In the genomic region with DNA sequence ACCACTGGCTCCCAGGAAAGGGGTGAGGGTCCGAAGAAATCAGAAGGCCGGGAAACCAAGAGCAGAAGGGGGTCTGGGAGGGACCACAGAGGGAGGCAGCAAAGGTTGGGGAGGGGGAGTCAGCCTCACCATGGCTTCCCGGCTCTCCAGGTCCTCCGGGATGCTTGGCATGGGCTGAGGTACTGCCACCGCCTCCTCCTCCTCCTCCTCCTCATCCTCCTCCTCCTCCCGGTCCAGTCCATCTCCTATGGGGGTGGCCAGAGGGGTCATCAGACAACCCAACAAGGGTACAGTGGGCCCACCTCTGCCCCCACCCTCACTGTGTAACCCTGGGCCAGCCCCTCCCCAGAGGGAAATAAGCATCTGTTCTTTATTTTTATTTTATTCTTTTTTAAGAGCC, we compare ENCODE assay signal across 30 cellular contexts.
"Had no signal": no experiment of that assay in that cellular context is flagged by ENCODE, and none has a peak within 500 bp of the region (broad histone marks: within the 10 kb centered on the region; RNA-seq: fewer than 3 reads in every experiment).

No MANE protein-coding gene starts in this region.

- H3K27me3 Mint-ChIP-seq: activated CD4-positive, alpha-beta T cell treated with anti-CD3 and anti-CD28 coated beads, Interleukin-2, amount 10 ng/mL, durations not matched to agents 24 days and 14 days; activated CD8-positive, alpha-beta T cell treated with anti-CD3 and anti-CD28 coated beads for 36 hours; activated naive CD4-positive, alpha-beta T cell treated with anti-CD3 and anti-CD28 coated beads, Interleukin-2, amount 50 U/mL, for 24 hours; activated naive CD8-positive, alpha-beta T cell treated with anti-CD3 and anti-CD28 coated beads, Interleukin-2, amount 10 ng/mL, durations not matched to agents 7 days and 5 days had no signal

- FAIRE-seq: astrocyte, TTC549 had no signal

- H3K9me3 Mint-ChIP-seq: activated CD4-positive, alpha-beta T cell treated with anti-CD3 and anti-CD28 coated beads, Interleukin-2, amount 10 ng/mL, durations not matched to agents 24 days and 14 days; activated CD8-positive, alpha-beta T cell treated with anti-CD3 and anti-CD28 coated beads for 36 hours; activated naive CD4-positive, alpha-beta T cell treated with anti-CD3 and anti-CD28 coated beads, Interleukin-2, amount 50 U/mL, for 24 hours; activated naive CD8-positive, alpha-beta T cell treated with anti-CD3 and anti-CD28 coated beads, Interleukin-2, amount 10 ng/mL, durations not matched to agents 7 days and 5 days; activated T-cell treated with anti-CD3 and anti-CD28 coated beads, Interleukin-2, amount 50 U/mL, for 72 hours; activated T-helper 2 cell treated with anti-CD3 and anti-CD28 coated beads, Interferon-gamma antibody, Interleukin-2, Interleukin-4, amounts not matched to agents 10 μg/mL and 5 μg/mL and 100 μg/mL, durations not matched to agents 14 hours and 24 hours and 36 hours; T-helper 2 cell treated with Interferon-gamma antibody and Interleukin-4, amounts not matched to agents 5 μg/mL and 100 μg/mL, for 36 hours had no signal

- H3K4me1 Mint-ChIP-seq: activated CD4-positive, alpha-beta T cell treated with anti-CD3 and anti-CD28 coated beads, Interleukin-2, amount 10 ng/mL, durations not matched to agents 24 days and 14 days; activated naive CD4-positive, alpha-beta T cell treated with anti-CD3 and anti-CD28 coated beads, Interleukin-2, amount 50 U/mL, for 24 hours; activated naive CD8-positive, alpha-beta T cell treated with anti-CD3 and anti-CD28 coated beads, Interleukin-2, amount 10 ng/mL, durations not matched to agents 7 days and 5 days had no signal

- H3K4me1 ChIP-seq: body of pancreas, breast epithelium, Peyer's patch had no signal

- DNase-seq: activated CD4-positive, alpha-beta T cell treated with anti-CD3 and anti-CD28 coated beads, Interleukin-2, amount 10 ng/mL, durations not matched to agents 24 days and 14 days; activated CD4-positive, alpha-beta T cell treated with anti-CD3 and anti-CD28 coated beads, Interleukin-2, amount 50 U/mL, for 4 hours; activated CD8-positive, alpha-beta T cell treated with anti-CD3 and anti-CD28 coated beads for 36 hours; activated gamma-delta T cell; activated naive CD4-positive, alpha-beta T cell treated with Interleukin-2 at 50 U/mL for 16 hours; activated naive CD8-positive, alpha-beta T cell treated with anti-CD3 and anti-CD28 coated beads, Interleukin-2, amount 10 ng/mL, durations not matched to agents 7 days and 5 days; activated T-cell treated with anti-CD3 and anti-CD28 coated beads, Interleukin-2, amount 50 U/mL, for 1 hour; activated T-cell treated with anti-CD3 and anti-CD28 coated beads, Interleukin-2, amount 50 U/mL, for 72 hours; amygdala; body of pancreas; Karpas-422; KBM-7; NCI-H1105; NCI-H1417 treated with DMSO at 0.1 percent for 48 hours; NCI-H1694; NCI-H1930; NCI-H2081 treated with DMSO at 0.1 percent for 48 hours; NCI-H345; NCI-H524 treated with DMSO at 0.1 percent for 48 hours; NK-92 treated with Interleukin-12 subunit alpha and Interleukin-12 subunit beta, amount 100 ng/mL, for 24 hours; PC-3; Peyer's patch; Right ventricle myocardium superior had no signal

- ATAC-seq: activated CD8-positive, alpha-beta T cell treated with anti-CD3 and anti-CD28 coated beads for 36 hours; activated T-cell treated with anti-CD3 and anti-CD28 coated beads, Interleukin-2, amount 50 U/mL, for 72 hours; body of pancreas; PC-3 had no signal

- H3K4me3 ChIP-seq: body of pancreas, breast epithelium, Peyer's patch, SK-N-MC had no signal

- H3K27ac Mint-ChIP-seq: activated CD4-positive, alpha-beta T cell treated with anti-CD3 and anti-CD28 coated beads, Interleukin-2, amount 10 ng/mL, durations not matched to agents 24 days and 14 days; activated CD8-positive, alpha-beta T cell treated with anti-CD3 and anti-CD28 coated beads for 36 hours; activated naive CD8-positive, alpha-beta T cell treated with anti-CD3 and anti-CD28 coated beads, Interleukin-2, amount 10 ng/mL, durations not matched to agents 7 days and 5 days; activated T-cell treated with anti-CD3 and anti-CD28 coated beads, Interleukin-2, amount 50 U/mL, for 72 hours; activated T-helper 2 cell treated with anti-CD3 and anti-CD28 coated beads, Interferon-gamma antibody, Interleukin-2, Interleukin-4, amounts not matched to agents 10 μg/mL and 5 μg/mL and 100 μg/mL, durations not matched to agents 14 hours and 24 hours and 36 hours; T-helper 2 cell treated with Interferon-gamma antibody and Interleukin-4, amounts not matched to agents 5 μg/mL and 100 μg/mL, for 36 hours had no signal

- H3K4me3 Mint-ChIP-seq: activated CD4-positive, alpha-beta T cell treated with anti-CD3 and anti-CD28 coated beads, Interleukin-2, amount 10 ng/mL, durations not matched to agents 24 days and 14 days; activated CD8-positive, alpha-beta T cell treated with anti-CD3 and anti-CD28 coated beads for 36 hours; activated naive CD4-positive, alpha-beta T cell treated with anti-CD3 and anti-CD28 coated beads, Interleukin-2, amount 50 U/mL, for 24 hours; activated naive CD8-positive, alpha-beta T cell treated with anti-CD3 and anti-CD28 coated beads, Interleukin-2, amount 10 ng/mL, durations not matched to agents 7 days and 5 days; T-helper 2 cell treated with Interferon-gamma antibody and Interleukin-4, amounts not matched to agents 5 μg/mL and 100 μg/mL, for 36 hours had no signal

- H3K27ac ChIP-seq: body of pancreas, breast epithelium, Peyer's patch, SK-N-MC had no signal

- H3K27me3 ChIP-seq: body of pancreas, breast epithelium, Peyer's patch had no signal

- H3K9me3 ChIP-seq: body of pancreas, breast epithelium, Peyer's patch had no signal
